Comparison of ENCODE assay signal across 9 cellular contexts in the genomic region with DNA sequence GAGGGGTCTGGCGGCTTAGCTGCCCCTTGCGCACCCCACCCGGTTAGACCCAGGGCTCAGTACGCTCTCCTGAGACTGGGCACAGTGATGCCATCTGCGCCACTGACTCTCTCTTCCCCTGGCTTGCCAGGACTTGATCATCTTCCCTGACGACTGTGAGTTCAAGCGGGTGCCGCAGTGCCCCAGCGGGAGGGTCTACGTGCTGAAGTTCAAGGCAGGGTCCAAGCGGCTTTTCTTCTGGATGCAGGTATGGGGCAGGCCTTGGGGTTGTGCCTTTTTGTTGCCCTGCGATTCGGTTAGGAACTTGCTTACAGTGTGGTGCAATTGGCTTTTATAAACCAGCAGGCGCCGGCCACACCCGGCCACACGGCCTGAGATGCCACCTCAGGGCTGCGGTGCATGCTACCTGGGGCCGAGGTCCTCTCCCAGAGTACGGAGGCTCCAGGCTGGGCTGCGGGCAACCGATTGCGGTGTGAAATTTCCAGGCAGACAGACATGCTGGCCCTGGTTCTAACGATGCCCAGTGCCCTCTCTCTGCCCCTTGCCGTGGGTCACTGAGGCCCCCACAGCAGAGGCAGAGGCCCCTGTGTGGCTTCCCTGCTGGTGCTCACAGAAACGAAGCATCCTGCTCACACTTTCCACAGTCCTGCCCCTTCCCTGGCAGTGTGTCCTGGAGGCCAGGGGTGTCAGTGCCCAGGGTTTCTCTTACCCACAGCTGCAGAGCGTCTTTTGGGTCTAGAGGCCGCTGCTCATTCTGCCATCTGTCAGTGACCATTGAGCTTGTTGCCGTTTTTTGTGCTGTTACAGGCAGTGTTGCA. TPM values are rescaled to one million over a fixed set of nuclear protein-coding genes. Genes with fewer than 3 reads are reported as not detected.
A peak's percentile ranks its signal among the peaks of the same experiment; 100 is the strongest.
DNase-seq lines count a peak whose midpoint lies in the region; ATAC-seq, FAIRE-seq and TF ChIP-seq lines count a peak whose summit lies in the region.
"Had no signal": no experiment of that assay in that cellular context is flagged by ENCODE, and none has a peak within 500 bp of the region (broad histone marks: within the 10 kb centered on the region; RNA-seq: fewer than 3 reads in every experiment).

No MANE protein-coding gene starts in this region.

- no peaks in the 10 kb centered on the region for H3K27me3 Mint-ChIP-seq in activated CD4-positive, alpha-beta T cell treated with anti-CD3 and anti-CD28 coated beads, Interleukin-2, amount 10 ng/mL, durations not matched to agents 7 days and 5 days
- no peaks in the 10 kb centered on the region for H3K27me3 Mint-ChIP-seq in activated naive CD8-positive, alpha-beta T cell treated with anti-CD3 and anti-CD28 coated beads, Interleukin-2, amount 50 U/mL, for 24 hours

- H3K27ac Mint-ChIP-seq in activated CD4-positive, alpha-beta T cell treated with anti-CD3 and anti-CD28 coated beads, Interleukin-2, amount 10 ng/mL, durations not matched to agents 7 days and 5 days = peak overlapping the region; percentile 89
- H3K27ac Mint-ChIP-seq in activated naive CD8-positive, alpha-beta T cell treated with anti-CD3 and anti-CD28 coated beads, Interleukin-2, amount 50 U/mL, for 24 hours = peak overlapping the region; percentile 81

- no peak for ATAC-seq in activated naive CD8-positive, alpha-beta T cell treated with anti-CD3 and anti-CD28 coated beads, Interleukin-2, amount 50 U/mL, for 24 hours
- no peak for ATAC-seq in thoracic aorta (ENCODE audit: insufficient number of reproducible peaks, low FRiP score, low read depth)
- no peak for ATAC-seq in GM18907 (IDR thresholded peaks at IDR 0.05; ENCODE audit: unreplicated experiment)
- no peak for ATAC-seq in HG03439 (IDR thresholded peaks at IDR 0.05; ENCODE audit: unreplicated experiment)

- H3K4me1 Mint-ChIP-seq in activated CD4-positive, alpha-beta T cell treated with anti-CD3 and anti-CD28 coated beads, Interleukin-2, amount 10 ng/mL, durations not matched to agents 7 days and 5 days = peaks cover 25% of the 10 kb centered on the region
- peaks cover 21% of the 10 kb centered on the region for H3K4me1 Mint-ChIP-seq in activated naive CD8-positive, alpha-beta T cell treated with anti-CD3 and anti-CD28 coated beads, Interleukin-2, amount 50 U/mL, for 24 hours

- POLR2A ChIA-PET in activated CD4-positive, alpha-beta T cell treated with anti-CD3 and anti-CD28 coated beads, Interleukin-2, amount 10 ng/mL, durations not matched to agents 7 days and 5 days (lab: Charles Lee) = no interaction called here

- no peak overlapping the region for H3K9ac ChIP-seq in kidney (ENCODE audit: low read length in 2 of 2)

- intact Hi-C loops in kidney (cut with DNase I) = loop anchor here (5.0 kb wide), 1 partner anchor 73 kb away; no protein-coding TSS in a partner anchor

- TF ChIP-seq CTCF in kidney (IDR thresholded peaks at IDR 0.05; ENCODE audit: borderline replicate concordance, extremely low read depth, insufficient read depth) = no peak
- TF ChIP-seq CTCF in thoracic aorta (IDR thresholded peaks at IDR 0.05) = no peak

- H3K4me3 ChIP-seq in kidney (ENCODE audit: low read length in 2 of 2) (peak overlapping the region; percentile 55 to 82), thoracic aorta (peak overlapping the region; percentile 97)

- no peaks in the 10 kb centered on the region for H3K27me3 ChIP-seq in thoracic aorta (replicated peaks; ENCODE audit: insufficient read depth)

- H3K36me3 ChIP-seq in kidney (ENCODE audit: control insufficient read depth in 1 of 2, insufficient read depth in 2 of 2, low read length in 2 of 2) (peaks cover 9 to 38% of the 10 kb centered on the region in 2 donors), thoracic aorta (peaks cover 39% of the 10 kb centered on the region)

- CTCF ChIA-PET in activated CD4-positive, alpha-beta T cell treated with anti-CD3 and anti-CD28 coated beads, Interleukin-2, amount 10 ng/mL, durations not matched to agents 7 days and 5 days (lab: Charles Lee) = interaction anchor here (0.8 to 1.5 kb wide), 2 partner anchors 78 to 82 kb away, joined by 3 to 7 read pairs; partner anchors contain the start of gene RPS21

- peak overlapping the region; percentile 88 for H3K4me3 Mint-ChIP-seq in activated CD4-positive, alpha-beta T cell treated with anti-CD3 and anti-CD28 coated beads, Interleukin-2, amount 10 ng/mL, durations not matched to agents 7 days and 5 days
- peak overlapping the region; percentile 93 for H3K4me3 Mint-ChIP-seq in activated naive CD8-positive, alpha-beta T cell treated with anti-CD3 and anti-CD28 coated beads, Interleukin-2, amount 50 U/mL, for 24 hours

- no peaks in the 10 kb centered on the region for H3K9me3 ChIP-seq in kidney (ENCODE audit: control insufficient read depth in 1 of 2, low read length in 2 of 2)
- H3K9me3 ChIP-seq in thoracic aorta = no peaks in the 10 kb centered on the region

- no peaks in the 10 kb centered on the region for H3K9me3 Mint-ChIP-seq in activated CD4-positive, alpha-beta T cell treated with anti-CD3 and anti-CD28 coated beads, Interleukin-2, amount 10 ng/mL, durations not matched to agents 7 days and 5 days
- H3K9me3 Mint-ChIP-seq in activated naive CD8-positive, alpha-beta T cell treated with anti-CD3 and anti-CD28 coated beads, Interleukin-2, amount 50 U/mL, for 24 hours = no peaks in the 10 kb centered on the region

- peaks cover 26% of the 10 kb centered on the region for H3K36me3 Mint-ChIP-seq in activated CD4-positive, alpha-beta T cell treated with anti-CD3 and anti-CD28 coated beads, Interleukin-2, amount 10 ng/mL, durations not matched to agents 7 days and 5 days (ENCODE audit: low read depth)
- H3K36me3 Mint-ChIP-seq in activated naive CD8-positive, alpha-beta T cell treated with anti-CD3 and anti-CD28 coated beads, Interleukin-2, amount 50 U/mL, for 24 hours (ENCODE audit: low read depth) = peaks cover 27% of the 10 kb centered on the region

- DNase-seq in activated CD4-positive, alpha-beta T cell treated with anti-CD3 and anti-CD28 coated beads, Interleukin-2, amount 10 ng/mL, durations not matched to agents 7 days and 5 days = no peak
- no peak for DNase-seq in activated CD4-positive, alpha-beta T cell treated with anti-CD3 and anti-CD28 coated beads for 1 hour
- DNase-seq in activated naive CD8-positive, alpha-beta T cell treated with anti-CD3 and anti-CD28 coated beads, Interleukin-2, amount 50 U/mL, for 24 hours = no peak
- DNase-seq in kidney (no peak), thoracic aorta (ENCODE audit: low spot score) (no peak), NCI-H128 (lab: John Stamatoyannopoulos, UW; ENCODE audit: unreplicated experiment) (no peak)
- DNase-seq: cerebellar nuclear complex had no signal

- peaks cover 21 to 28% of the 10 kb centered on the region in 2 donors for H3K4me1 ChIP-seq in kidney (ENCODE audit: control insufficient read depth in 1 of 2, insufficient read depth in 1 of 2, low read depth in 1 of 2, low read length in 2 of 2)
- H3K4me1 ChIP-seq in thoracic aorta (ENCODE audit: control insufficient read depth in 1 of 2, low read depth in 2 of 2) = peaks cover 13 to 29% of the 10 kb centered on the region in 2 donors

- H3K27ac ChIP-seq in kidney (ENCODE audit: low read depth in 2 of 2, low read length in 2 of 2) = no peak overlapping the region
- peak overlapping the region in 1 of 2 donors; percentile 100 for H3K27ac ChIP-seq in thoracic aorta

- no peak for FAIRE-seq in kidney (lab: Jason Lieb, UNC)

RNA-seq across cellular contexts. Expression of gene ADRM1, which starts 1.7 kb away (rescaled TPM):
- 10 to 100 TPM; 86.1 to 90.1 TPM for total RNA-seq in activated CD4-positive, alpha-beta T cell treated with anti-CD3 and anti-CD28 coated beads, Interleukin-2, amount 10 ng/mL, durations not matched to agents 7 days and 5 days
- total RNA-seq in kidney (64.4 TPM), thoracic aorta (100 to 1,000 TPM in 1 of 2 donors, 10 to 100 TPM in 1; 98.8 to 113 TPM)
- polyA plus RNA-seq in kidney (ENCODE audit: insufficient read depth, low read depth, low replicate concordance) = 79.4 TPM
